In genomic region chr2:105437708-105438103, GRCh38 we compare ENCODE assay signal across 11 cellular contexts. TPM values are rescaled to one million over a fixed set of nuclear protein-coding genes. Genes with fewer than 3 reads are reported as not detected.
DNase-seq lines count a peak whose midpoint lies in the region; ATAC-seq and TF ChIP-seq lines count a peak whose summit lies in the region.
"Had no signal": no experiment of that assay in that cellular context is flagged by ENCODE, and none has a peak within 500 bp of the region (broad histone marks: within the 10 kb centered on the region; RNA-seq: fewer than 3 reads in every experiment).

No MANE protein-coding gene starts in this region.

- peak overlapping the region; percentile 61 for H3K4me3 ChIP-seq in fibroblast of villous mesenchyme (ENCODE audit: low read depth, low read length)
- no peak overlapping the region for H3K4me3 ChIP-seq in smooth muscle cell
- H3K4me3 ChIP-seq in esophagus muscularis mucosa: no peak overlapping the region

- peaks cover 23% of the 10 kb centered on the region for H3K4me1 ChIP-seq in smooth muscle cell (ENCODE audit: low read depth)
- peaks cover 4 to 23% (median 21%) of the 10 kb centered on the region in 4 donors for H3K4me1 ChIP-seq in esophagus muscularis mucosa

- no peak overlapping the region for H3K9ac ChIP-seq in smooth muscle cell (ENCODE audit: low read depth)

- intact Hi-C loops in esophagus muscularis mucosa (cut with DNase I): no loop called here

- H3K27me3 ChIP-seq in smooth muscle cell (ENCODE audit: low read depth): no peaks in the 10 kb centered on the region
- no peaks in the 10 kb centered on the region for H3K27me3 ChIP-seq in esophagus muscularis mucosa

- H3F3A ChIP-seq in smooth muscle cell (ENCODE audit: low read depth): peaks cover 16% of the 10 kb centered on the region

- H4K20me1 ChIP-seq in smooth muscle cell (ENCODE audit: low read depth): no peaks in the 10 kb centered on the region

- H3K9me3 ChIP-seq in smooth muscle cell (replicated peaks; ENCODE audit: low read depth): no peaks in the 10 kb centered on the region
- no peaks in the 10 kb centered on the region for H3K9me3 ChIP-seq in esophagus muscularis mucosa

- H3K27ac ChIP-seq in smooth muscle cell (ENCODE audit: low read depth): peak overlapping the region; percentile 32
- peak overlapping the region in 2 of 4 donors; percentile 40 to 61 for H3K27ac ChIP-seq in esophagus muscularis mucosa (replicated peaks in 1 of 4)

- no peak for TF ChIP-seq POLR2A in esophagus muscularis mucosa (IDR thresholded peaks at IDR 0.05; ENCODE audit: low read depth)

- no peak for TF ChIP-seq EP300 in esophagus muscularis mucosa (IDR thresholded peaks at IDR 0.05)

- H3K36me3 ChIP-seq in smooth muscle cell (ENCODE audit: low read depth): no peaks in the 10 kb centered on the region
- peaks cover 0 to 35% (median 0%) of the 10 kb centered on the region in 4 donors for H3K36me3 ChIP-seq in esophagus muscularis mucosa

- peak overlapping the region; percentile 77 for H3K4me2 ChIP-seq in smooth muscle cell

- H2AFZ ChIP-seq in smooth muscle cell (ENCODE audit: low read depth): no peak overlapping the region

- no peaks in the 10 kb centered on the region for H3K79me2 ChIP-seq in smooth muscle cell (ENCODE audit: low read depth)

- TF ChIP-seq CTCF in fibroblast of villous mesenchyme (IDR thresholded peaks at IDR 0.05; ENCODE audit: insufficient read depth, low read depth, low read length): no peak
- TF ChIP-seq CTCF in smooth muscle cell (IDR thresholded peaks at IDR 0.05; ENCODE audit: borderline replicate concordance, insufficient read depth, poor library complexity, severe bottlenecking): no peak
- no peak for TF ChIP-seq CTCF in esophagus muscularis mucosa (IDR thresholded peaks at IDR 0.05)

- no peak for ATAC-seq in GM21390 (IDR thresholded peaks at IDR 0.05; ENCODE audit: unreplicated experiment)

- DNase-seq in GM04503 (ENCODE audit: low read depth) (peak; percentile 51), RPMI7951 (ENCODE audit: low read depth) (peak; percentile 89), fibroblast of villous mesenchyme (ENCODE audit: low read depth) (peak; percentile 97), smooth muscle cell (lab: John Stamatoyannopoulos, UW; ENCODE audit: unreplicated experiment) (no peak), superior temporal gyrus (ENCODE audit: extremely low spot score) (no peak), esophagus muscularis mucosa (ENCODE audit: extremely low spot score) (no peak)
- DNase-seq: activated T-cell treated with anti-CD3 and anti-CD28 coated beads, Interleukin-2, amount 50 U/mL, for 1 hour; central memory CD4-positive, alpha-beta T cell; midbrain; MM.1S had no signal

- 19% methylated on average over 3 of the region's 3 CpGs for WGBS in smooth muscle cell (ENCODE audit: low lambda C conversion rate)
- WGBS in esophagus muscularis mucosa: 38% methylated on average over 3 of the region's 3 CpGs

RNA-seq across cellular contexts. Expression of gene FHL2, which starts 38.9 kb away (rescaled TPM):
- total RNA-seq in RPMI7951 (2014; rRNA removed; shearing (Covaris generic)): 124 and 149 TPM in 2 replicates
- total RNA-seq in fibroblast of villous mesenchyme: 343 and 346 TPM in 2 replicates
- total RNA-seq in smooth muscle cell: 67.6 and 98.0 TPM in 2 replicates
- 64.1 and 82.8 TPM in 2 replicates for polyA plus RNA-seq in smooth muscle cell
- 100 to 1,000 TPM in 1 of 4 donors, 10 to 100 TPM in 3; 81.8 to 114 (median 87.9) TPM for total RNA-seq in esophagus muscularis mucosa

Comparison
In these comparisons a context has a peak if more than half of its experiments do, and no peak if none do; other contexts are left out.
1. DNase-seq: peak in GM04503 (single experiment), RPMI7951 (single experiment) and fibroblast of villous mesenchyme (single experiment); none in smooth muscle cell (single experiment), superior temporal gyrus (single experiment) and esophagus muscularis mucosa (single experiment).